In the genomic region with DNA sequence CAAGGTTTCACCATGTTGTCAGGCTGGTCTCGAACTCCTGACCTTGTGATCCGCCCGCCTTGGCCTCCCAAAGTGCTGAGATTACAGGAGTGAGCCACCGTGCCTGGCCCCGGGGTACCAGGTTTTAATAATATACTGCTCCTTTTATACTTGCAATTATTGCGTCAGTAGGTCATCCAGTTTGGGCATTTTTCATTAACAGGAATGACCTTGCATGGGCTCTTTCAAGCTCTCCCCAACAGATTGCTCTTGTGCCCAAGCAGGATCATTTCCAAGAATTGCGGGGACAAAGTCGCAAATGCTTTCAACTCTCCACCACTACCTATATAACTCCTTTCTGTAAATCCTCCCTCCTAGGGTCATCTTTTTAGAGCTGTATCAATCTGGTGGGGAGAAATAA, we compare ENCODE assay signal across 21 cellular contexts.
"Had no signal": no experiment of that assay in that cellular context is flagged by ENCODE, and none has a peak within 500 bp of the region (broad histone marks: within the 10 kb centered on the region; RNA-seq: fewer than 3 reads in every experiment).

No MANE protein-coding gene starts in this region.

- H3K4me1 Mint-ChIP-seq: neural progenitor cell had no signal

- H3K27me3 Mint-ChIP-seq: effector memory CD8-positive, alpha-beta T cell; naive thymus-derived CD4-positive, alpha-beta T cell; progenitor cell of endocrine pancreas; stimulated activated naive CD8-positive, alpha-beta T cell treated with anti-CD3 and anti-CD28 coated beads, Interleukin-15, amount 100 ng/mL, for 72 hours had no signal

- H3K27ac Mint-ChIP-seq: nephron; neural progenitor cell; progenitor cell of endocrine pancreas; stimulated activated naive CD8-positive, alpha-beta T cell treated with anti-CD3 and anti-CD28 coated beads, Interleukin-15, amount 100 ng/mL, for 72 hours had no signal

- H3K27me3 ChIP-seq: neural progenitor cell, thyroid gland, vagina had no signal

- H3K9me3 ChIP-seq: thyroid gland, vagina had no signal

- DNase-seq: dermis blood vessel endothelial cell; effector memory CD8-positive, alpha-beta T cell; mesenchymal stem cell; midbrain; naive thymus-derived CD4-positive, alpha-beta T cell; stimulated activated CD4-positive, alpha-beta T cell treated with anti-CD3 and anti-CD28 coated beads, Interleukin-12 subunit alpha, Interleukin-12 subunit beta, amount 100 ng/mL, for 4 hours; stimulated activated CD4-positive, alpha-beta T cell treated with anti-CD3 and anti-CD28 coated beads, Interleukin-1b, Interleukin-23, amount 100 ng/mL, for 48 hours; stimulated activated CD4-positive, alpha-beta T cell treated with anti-CD3 and anti-CD28 coated beads, Interleukin-4, amount 100 ng/mL, for 1 hour; stimulated activated CD8-positive, alpha-beta memory T cell treated with anti-CD3 and anti-CD28 coated beads, Interleukin-4, amount 100 ng/mL, for 48 hours; stimulated activated naive CD4-positive, alpha-beta T cell; stimulated activated naive CD8-positive, alpha-beta T cell treated with anti-CD3 and anti-CD28 coated beads, Interleukin-15, amount 100 ng/mL, for 72 hours; thyroid gland; trophoblast cell had no signal

- H3K27ac ChIP-seq: coronary artery, neural progenitor cell, parathyroid adenoma, thyroid gland, vagina had no signal

- H3K9me3 Mint-ChIP-seq: effector memory CD8-positive, alpha-beta T cell; naive thymus-derived CD4-positive, alpha-beta T cell; nephron; neural progenitor cell; stimulated activated naive CD8-positive, alpha-beta T cell treated with anti-CD3 and anti-CD28 coated beads, Interleukin-15, amount 100 ng/mL, for 72 hours had no signal

- H3K4me3 Mint-ChIP-seq: effector memory CD8-positive, alpha-beta T cell; naive thymus-derived CD4-positive, alpha-beta T cell; nephron; neural progenitor cell; stimulated activated naive CD8-positive, alpha-beta T cell treated with anti-CD3 and anti-CD28 coated beads, Interleukin-15, amount 100 ng/mL, for 72 hours had no signal

- H3K4me1 ChIP-seq: neural progenitor cell, parathyroid adenoma, thyroid gland, vagina had no signal

- H3K4me3 ChIP-seq: coronary artery, neural progenitor cell, smooth muscle cell, thyroid gland, vagina had no signal

- ATAC-seq: effector memory CD8-positive, alpha-beta T cell; naive thymus-derived CD4-positive, alpha-beta T cell; sciatic nerve; stimulated activated naive CD8-positive, alpha-beta T cell treated with anti-CD3 and anti-CD28 coated beads, Interleukin-15, amount 100 ng/mL, for 72 hours had no signal
